Comparison of ENCODE assay signal across 10 cellular contexts in the genomic region with DNA sequence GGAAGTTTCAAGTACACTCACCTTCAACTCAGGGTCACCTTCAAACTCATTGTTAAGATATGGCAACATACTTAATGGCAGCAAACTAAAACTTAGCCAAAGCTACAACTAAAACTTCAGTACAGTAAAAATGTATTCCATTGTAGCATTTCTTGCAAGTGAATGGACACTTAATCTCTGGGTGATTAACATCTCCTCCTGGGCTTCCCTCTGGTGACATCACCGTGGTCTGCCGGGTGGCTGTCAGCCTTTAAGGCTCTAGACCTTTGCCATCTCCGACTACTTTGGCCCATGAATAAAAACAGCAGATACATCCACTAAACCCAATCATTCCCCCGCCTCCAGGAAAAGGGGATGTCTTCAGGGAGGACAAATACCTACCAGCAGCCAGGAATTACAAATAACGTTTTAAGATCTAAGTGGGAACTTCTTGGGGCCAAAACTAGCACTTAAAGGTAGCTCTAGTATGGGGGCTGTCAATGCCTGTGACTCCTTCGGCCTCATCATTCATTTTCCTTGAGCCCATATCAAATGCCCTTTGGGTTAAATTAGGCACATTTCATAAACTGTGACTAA. TPM values are rescaled to one million over a fixed set of nuclear protein-coding genes. Genes with fewer than 3 reads are reported as not detected.
DNase-seq lines count a peak whose midpoint lies in the region; FAIRE-seq and TF ChIP-seq lines count a peak whose summit lies in the region.
"Had no signal": no experiment of that assay in that cellular context is flagged by ENCODE, and none has a peak within 500 bp of the region (broad histone marks: within the 10 kb centered on the region; RNA-seq: fewer than 3 reads in every experiment).

No MANE protein-coding gene starts in this region.

- no peak overlapping the region for H3K27ac Mint-ChIP-seq in dendritic cell treated with granulocyte-macrophage colony-stimulating factor and Interleukin-4, amounts not matched to agents 40 ng/mL and 50 ng/mL, for 4 days
- H3K27ac Mint-ChIP-seq in neural crest cell (ENCODE audit: unreplicated experiment): no peak overlapping the region

- in situ Hi-C loops in KBM-7 (cut with MboI; ENCODE audit: low pct_unique_long_range_greater_than_20kb, low sequenced_read_pairs): no loop called here

- H3K4me3 Mint-ChIP-seq in dendritic cell treated with granulocyte-macrophage colony-stimulating factor and Interleukin-4, amounts not matched to agents 40 ng/mL and 50 ng/mL, for 4 days: peak overlapping the region; percentile 62
- peak overlapping the region; percentile 80 for H3K4me3 Mint-ChIP-seq in neural crest cell

- no peaks in the 10 kb centered on the region for H3K9me3 Mint-ChIP-seq in dendritic cell treated with granulocyte-macrophage colony-stimulating factor and Interleukin-4, amounts not matched to agents 40 ng/mL and 50 ng/mL, for 4 days
- H3K9me3 Mint-ChIP-seq in neural crest cell: no peaks in the 10 kb centered on the region

- DNase-seq in COLO668 (lab: John Stamatoyannopoulos, UW; ENCODE audit: unreplicated experiment) (peak; percentile 26), KBM-7 (peak; percentile 19), neural crest cell (ENCODE audit: low read depth, low spot score) (no peak), UCSD-AML1 (lab: John Stamatoyannopoulos, UW; ENCODE audit: unreplicated experiment) (no peak), H4 (ENCODE audit: low spot score) (no peak), HTR-8/SVneo (ENCODE audit: insufficient read length, low spot score) (no peak), medulla oblongata (ENCODE audit: extremely low spot score) (no peak)
- DNase-seq: activated CD4-positive, CD25-positive, alpha-beta regulatory T cell; stimulated activated CD8-positive, alpha-beta memory T cell treated with anti-CD3 and anti-CD28 coated beads, Interleukin-4, amount 100 ng/mL, for 48 hours had no signal

- no peak for FAIRE-seq in HTR-8/SVneo (lab: Jason Lieb, UNC)

- H3K27me3 Mint-ChIP-seq in dendritic cell treated with granulocyte-macrophage colony-stimulating factor and Interleukin-4, amounts not matched to agents 40 ng/mL and 50 ng/mL, for 4 days: peaks cover 48% of the 10 kb centered on the region
- H3K27me3 Mint-ChIP-seq in neural crest cell (ENCODE audit: low read depth): peaks cover 65% of the 10 kb centered on the region

- no peaks in the 10 kb centered on the region for H3K36me3 Mint-ChIP-seq in dendritic cell treated with granulocyte-macrophage colony-stimulating factor and Interleukin-4, amounts not matched to agents 40 ng/mL and 50 ng/mL, for 4 days (ENCODE audit: low read depth)
- H3K36me3 Mint-ChIP-seq in neural crest cell (ENCODE audit: low read depth): no peaks in the 10 kb centered on the region

- TF ChIP-seq CTCF in neural crest cell (conservative IDR thresholded peaks at IDR 0.05): no peak

- intact Hi-C loops in dendritic cell treated with granulocyte-macrophage colony-stimulating factor and Interleukin-4, amounts not matched to agents 40 ng/mL and 50 ng/mL, for 4 days (cut with micrococcal nuclease): loop anchor here (10.0 kb wide), 1 partner anchor 89 kb away; no protein-coding TSS in a partner anchor

- H3K4me1 Mint-ChIP-seq in dendritic cell treated with granulocyte-macrophage colony-stimulating factor and Interleukin-4, amounts not matched to agents 40 ng/mL and 50 ng/mL, for 4 days (ENCODE audit: low read depth): peaks cover 82% of the 10 kb centered on the region
- H3K4me1 Mint-ChIP-seq in neural crest cell: peaks cover 8% of the 10 kb centered on the region

RNA-seq across cellular contexts. Expression of a gene that starts 1.2 kb away (rescaled TPM):
- total RNA-seq in neural crest cell: not detected in 2 replicates
- 0.06 TPM in 1 of 2 replicates, not detected in the other for total RNA-seq in H4 (2014; rRNA removed; shearing (Covaris generic))

Comparison
In these comparisons a context has a peak if more than half of its experiments do, and no peak if none do; other contexts are left out.
1. DNase-seq: peak in COLO668 (single experiment) and KBM-7 (single experiment); none in neural crest cell (single experiment), UCSD-AML1 (single experiment), H4 (single experiment), HTR-8/SVneo (single experiment) and medulla oblongata (single experiment).